8 cellular contexts compared by ENCODE assay signal in genomic region chr11:76861490-76861953, GRCh38. TPM values are rescaled to one million over a fixed set of nuclear protein-coding genes. Genes with fewer than 3 reads are reported as not detected.
DNase-seq lines count a peak whose midpoint lies in the region; ATAC-seq and TF ChIP-seq lines count a peak whose summit lies in the region.

No MANE protein-coding gene starts in this region.

- peak overlapping the region; percentile 89 for H3K4me3 Mint-ChIP-seq in chondrocyte (ENCODE audit: unreplicated experiment)

- peaks cover 10% of the 10 kb centered on the region for H3K4me1 ChIP-seq in mucosa of stomach (ENCODE audit: control insufficient read depth, insufficient read depth, low read length)

- H3K27me3 ChIP-seq in mucosa of stomach (ENCODE audit: control insufficient read depth, insufficient read depth, low read length): no peaks in the 10 kb centered on the region

- DNase-seq in CD1c-positive myeloid dendritic cell (ENCODE audit: extremely low spot score) (peak; percentile 9), LNCaP clone FGC (ENCODE audit: low read depth) (peak; percentile 21), chondrocyte (ENCODE audit: low spot score) (no peak), HCEC 1CT (no peak)
- no peak for DNase-seq in activated CD4-positive, CD25-positive, alpha-beta regulatory T cell (lab: John Stamatoyannopoulos, UW)
- no peak for DNase-seq in stimulated activated CD4-positive, alpha-beta T cell treated with anti-CD3 and anti-CD28 coated beads, Interleukin-2, amount 100 ng/mL, for 24 hours

- no peaks in the 10 kb centered on the region for H3K9me3 ChIP-seq in mucosa of stomach (ENCODE audit: control insufficient read depth, low read length)

- no peaks in the 10 kb centered on the region for H3K9me3 Mint-ChIP-seq in chondrocyte (ENCODE audit: low read depth)

- H3K4me1 Mint-ChIP-seq in chondrocyte (ENCODE audit: low read depth): peaks cover 12% of the 10 kb centered on the region

- H3K4me3 ChIP-seq in LNCaP clone FGC (ENCODE audit: low read depth, low read length) (peak overlapping the region; percentile 77), mucosa of stomach (ENCODE audit: low read length) (peak overlapping the region; percentile 51)

- peak overlapping the region; percentile 89 for H3K27ac Mint-ChIP-seq in chondrocyte (ENCODE audit: unreplicated experiment)

- TF ChIP-seq CTCF in LNCaP clone FGC (IDR thresholded peaks at IDR 0.05; ENCODE audit: control insufficient read depth, extremely low read depth, insufficient read depth) (no peak), chondrocyte (IDR thresholded peaks at IDR 0.05) (no peak)

- peak overlapping the region; percentile 81 for H3K9ac ChIP-seq in mucosa of stomach (ENCODE audit: low read length)

- no peaks in the 10 kb centered on the region for H3K27me3 Mint-ChIP-seq in chondrocyte (ENCODE audit: low read depth)

- no peaks in the 10 kb centered on the region for H3K36me3 ChIP-seq in mucosa of stomach (ENCODE audit: control insufficient read depth, insufficient read depth, low read length)

- ATAC-seq in GM19397 (IDR thresholded peaks at IDR 0.05; ENCODE audit: unreplicated experiment): no peak

- H3K36me3 Mint-ChIP-seq in chondrocyte (ENCODE audit: low read depth): peaks cover 2% of the 10 kb centered on the region

RNA-seq across cellular contexts. Expression of gene ACER3, which starts 0.8 kb away (rescaled TPM):
- 15.8 to 17.9 TPM (median 16.0 TPM) in 3 replicates for total RNA-seq in chondrocyte

Comparison
In these comparisons a context has a peak if more than half of its experiments do, and no peak if none do; other contexts are left out.
1. DNase-seq: peak in CD1c-positive myeloid dendritic cell (single experiment) and LNCaP clone FGC (single experiment); none in chondrocyte (single experiment), activated CD4-positive, CD25-positive, alpha-beta regulatory T cell (0 of 4), HCEC 1CT (single experiment) and stimulated activated CD4-positive, alpha-beta T cell treated with anti-CD3 and anti-CD28 coated beads, Interleukin-2, amount 100 ng/mL, for 24 hours (0 of 2).